In the genomic region with DNA sequence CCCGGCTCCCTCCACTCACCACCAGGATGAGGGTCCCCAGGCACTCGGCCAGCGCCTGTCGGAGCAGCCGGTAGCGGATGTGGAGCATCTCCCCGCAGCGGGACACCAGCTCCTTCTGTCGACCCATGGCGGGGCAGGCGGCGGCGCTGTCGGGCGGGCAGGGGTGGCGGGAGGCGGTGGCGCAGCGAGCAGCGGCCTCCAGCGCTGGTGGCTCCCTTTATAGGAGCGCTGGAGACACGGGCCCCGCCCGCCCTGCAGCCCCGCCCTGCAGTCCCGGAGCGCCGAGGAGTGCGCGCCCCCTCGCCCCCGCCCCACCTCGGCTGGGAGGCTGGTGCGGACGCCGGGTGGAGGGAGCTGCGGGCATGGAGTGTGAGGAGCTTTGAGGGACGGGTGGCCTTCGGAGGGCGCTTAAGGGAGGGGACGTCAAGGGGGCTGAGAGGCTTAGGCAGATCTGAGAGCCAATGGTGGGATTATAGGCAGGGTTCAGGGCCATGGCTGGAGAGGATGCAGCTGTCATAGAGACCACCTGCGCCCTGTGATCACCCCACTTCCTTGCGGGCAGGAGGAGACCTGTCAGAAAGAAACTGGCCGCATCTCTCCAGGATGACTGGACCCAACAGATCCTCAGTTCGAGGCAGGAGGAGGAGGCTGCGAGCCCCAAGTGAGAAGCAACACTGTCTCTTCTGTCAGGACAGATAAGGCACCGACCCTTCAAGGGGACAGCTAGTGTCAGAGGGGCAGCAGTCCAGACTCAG, we compare ENCODE assay signal across 8 cellular contexts. TPM values are rescaled to one million over a fixed set of nuclear protein-coding genes. Genes with fewer than 3 reads are reported as not detected.
DNase-seq lines count a peak whose midpoint lies in the region; ATAC-seq and TF ChIP-seq lines count a peak whose summit lies in the region.

Gene AQP3, minus strand, starts transcription at position 190 of the 755 bp plus-strand sequence. Its CDS starts 63 bp downstream, at position 127.

- H3K36me3 ChIP-seq in RWPE2 (ENCODE audit: low read depth) (no peaks in the 10 kb centered on the region), psoas muscle (ENCODE audit: insufficient read depth in 1 of 2, low read depth in 1 of 2) (no peaks in the 10 kb centered on the region)

- TF ChIP-seq CTCF in GM12865 (IDR thresholded peaks at IDR 0.05; ENCODE audit: insufficient read depth, low read depth, low read length, missing control alignments): peak; percentile 11
- TF ChIP-seq CTCF in RWPE2 (IDR thresholded peaks at IDR 0.05; ENCODE audit: poor library complexity, severe bottlenecking): peak; percentile 30
- peak; percentile 24 for TF ChIP-seq CTCF in psoas muscle (IDR thresholded peaks at IDR 0.05)

- 1 to 3% (median 2%) methylated on average over 40 to 48 of the region's 48 CpGs for WGBS in psoas muscle, 3 donors

- peaks cover 34% of the 10 kb centered on the region for H3K4me1 ChIP-seq in RWPE2 (ENCODE audit: insufficient read depth, poor library complexity, severe bottlenecking)
- peaks cover 14% of the 10 kb centered on the region for H3K4me1 ChIP-seq in psoas muscle

- no peaks in the 10 kb centered on the region for H3K36me3 Mint-ChIP-seq in activated naive CD4-positive, alpha-beta T cell treated with anti-CD3 and anti-CD28 coated beads, Interleukin-2, amount 50 U/mL, for 24 hours

- H3K9me3 Mint-ChIP-seq in activated naive CD4-positive, alpha-beta T cell treated with anti-CD3 and anti-CD28 coated beads, Interleukin-2, amount 50 U/mL, for 24 hours: no peaks in the 10 kb centered on the region

- H3K27me3 ChIP-seq in RWPE2 (ENCODE audit: insufficient read depth, poor library complexity, severe bottlenecking) (no peaks in the 10 kb centered on the region), psoas muscle (ENCODE audit: insufficient read depth in 3 of 3, low read length in 2 of 3) (no peaks in the 10 kb centered on the region)

- peak within 1 kb of the TSS; percentile 91 for H3K4me3 Mint-ChIP-seq in activated naive CD4-positive, alpha-beta T cell treated with anti-CD3 and anti-CD28 coated beads, Interleukin-2, amount 50 U/mL, for 24 hours

- DNase-seq in GM12865 (ENCODE audit: low read depth): peak; percentile 50
- peak; percentile 66 for DNase-seq in HT-29 (ENCODE audit: low spot score)
- DNase-seq in RWPE2 (ENCODE audit: low spot score): no peak
- DNase-seq in left ventricle myocardium superior: peak; percentile 80
- DNase-seq in psoas muscle: peak; percentile 69 to 81
- DNase-seq in NCI-H226: no peak

- H3K4me1 Mint-ChIP-seq in activated naive CD4-positive, alpha-beta T cell treated with anti-CD3 and anti-CD28 coated beads, Interleukin-2, amount 50 U/mL, for 24 hours: peaks cover 63% of the 10 kb centered on the region

- H3K4me3 ChIP-seq in GM12865 (ENCODE audit: low read depth, low read length): peak within 1 kb of the TSS; percentile 12
- no peak within 1 kb of the TSS for H3K4me3 ChIP-seq in RWPE2 (ENCODE audit: severe bottlenecking)
- H3K4me3 ChIP-seq in psoas muscle: peak within 1 kb of the TSS; percentile 67

- peak; percentile 30 for ATAC-seq in RWPE2 (ENCODE audit: low read depth)
- ATAC-seq in left ventricle myocardium superior: peak; percentile 94
- ATAC-seq in psoas muscle: peak; percentile 81 to 94 (median 85)
- ATAC-seq in HG03520 (IDR thresholded peaks at IDR 0.05; ENCODE audit: unreplicated experiment): no peak

- H3K27ac ChIP-seq in RWPE2 (ENCODE audit: poor library complexity, severe bottlenecking) (peak within 1 kb of the TSS; percentile 12), psoas muscle (peak within 1 kb of the TSS; percentile 58)

- intact Hi-C loops in left ventricle myocardium superior (cut with micrococcal nuclease): no loop called here
- intact Hi-C loops in psoas muscle (cut with DNase I): no loop called here

- H3K27me3 Mint-ChIP-seq in activated naive CD4-positive, alpha-beta T cell treated with anti-CD3 and anti-CD28 coated beads, Interleukin-2, amount 50 U/mL, for 24 hours: no peaks in the 10 kb centered on the region

- peak within 1 kb of the TSS; percentile 88 for H3K27ac Mint-ChIP-seq in activated naive CD4-positive, alpha-beta T cell treated with anti-CD3 and anti-CD28 coated beads, Interleukin-2, amount 50 U/mL, for 24 hours

- H3K9me3 ChIP-seq in RWPE2 (ENCODE audit: severe bottlenecking) (no peaks in the 10 kb centered on the region), psoas muscle (no peaks in the 10 kb centered on the region)

RNA-seq across cellular contexts. Expression of gene AQP3, which starts in this region (rescaled TPM):
- total RNA-seq in HT-29 (2014; rRNA removed; shearing (Covaris generic)): 82.7 and 116 TPM in 2 replicates
- total RNA-seq in left ventricle myocardium superior (14.8 TPM), psoas muscle (10 to 100 TPM in 2 of 4 donors, 1 to 10 TPM in 2; 4.7 to 12.0 (median 8.4) TPM)
- polyA plus RNA-seq in psoas muscle: 1 to 10 TPM; 2.5 to 3.6 (median 3.1) TPM

Comparison
In these comparisons a context has a peak if more than half of its experiments do, and no peak if none do; other contexts are left out.
1. DNase-seq: peak in GM12865 (single experiment), HT-29 (single experiment), left ventricle myocardium superior (single experiment) and psoas muscle (2 of 2); none in RWPE2 (single experiment) and NCI-H226 (single experiment).
2. Peak in every context shown above with its lines, with median percentiles within 50 percentile points of each other: CTCF ChIP-seq.